In the genomic region with DNA sequence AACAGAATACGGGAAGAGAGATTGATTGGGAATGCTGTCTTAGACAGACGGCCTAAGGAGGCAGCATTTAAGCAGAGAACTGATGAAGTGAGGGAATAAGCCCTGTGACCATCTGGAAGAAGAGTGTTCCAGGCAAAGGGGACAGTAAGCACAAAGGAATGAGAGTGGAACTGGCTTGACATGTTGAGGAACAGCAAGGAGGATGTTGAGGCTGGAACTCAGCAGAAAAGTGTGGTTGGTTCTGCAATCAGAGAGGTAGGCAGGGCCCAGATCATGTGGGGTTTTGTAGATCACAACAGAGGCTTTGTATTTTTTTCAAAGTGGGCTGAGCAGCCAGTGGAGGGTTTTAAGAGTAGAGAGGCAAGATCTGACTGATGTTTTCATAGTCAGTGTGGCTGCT, we compare ENCODE assay signal across 20 cellular contexts.
"Had no signal": no experiment of that assay in that cellular context is flagged by ENCODE, and none has a peak within 500 bp of the region (broad histone marks: within the 10 kb centered on the region; RNA-seq: fewer than 3 reads in every experiment).

No MANE protein-coding gene starts in this region.

- H3K4me1 Mint-ChIP-seq: activated CD8-positive, alpha-beta memory T cell treated with anti-CD3 and anti-CD28 coated beads, Interleukin-2, amount 10 ng/mL, durations not matched to agents 7 days and 5 days; neural crest cell had no signal

- H3K9me3 Mint-ChIP-seq: activated T-cell treated with anti-CD3 and anti-CD28 coated beads, Interleukin-2, amount 50 U/mL, for 4 hours; neural crest cell; stimulated activated naive CD8-positive, alpha-beta T cell treated with anti-CD3 and anti-CD28 coated beads, Interleukin-15, Interleukin-2, amounts not matched to agents 100 ng/mL and 50 ng/mL, for 24 hours had no signal

- H3K36me3 ChIP-seq: brain microvascular endothelial cell, heart right ventricle, pancreas had no signal

- ATAC-seq: activated CD4-positive, CD25-positive, alpha-beta regulatory T cell treated with anti-CD3 and anti-CD28 coated beads, Interleukin-2, amount 50 U/mL, for 24 hours; activated CD8-positive, alpha-beta memory T cell treated with anti-CD3 and anti-CD28 coated beads, Interleukin-2, amount 10 ng/mL, durations not matched to agents 7 days and 5 days; activated T-cell treated with anti-CD3 and anti-CD28 coated beads, Interleukin-2, amount 50 U/mL, for 4 hours; heart right ventricle; pancreas had no signal

- H3K27ac ChIP-seq: brain microvascular endothelial cell, heart right ventricle, pancreas, testis had no signal

- H3K27me3 ChIP-seq: brain microvascular endothelial cell, heart right ventricle, testis had no signal

- H3K4me1 ChIP-seq: pancreas, testis had no signal

- H3K27ac Mint-ChIP-seq: activated CD8-positive, alpha-beta memory T cell treated with anti-CD3 and anti-CD28 coated beads, Interleukin-2, amount 10 ng/mL, durations not matched to agents 7 days and 5 days; activated naive CD8-positive, alpha-beta T cell; stimulated activated naive CD8-positive, alpha-beta T cell treated with anti-CD3 and anti-CD28 coated beads, Interleukin-15, Interleukin-2, amounts not matched to agents 100 ng/mL and 50 ng/mL, for 24 hours had no signal

- H3K27me3 Mint-ChIP-seq: activated CD8-positive, alpha-beta memory T cell treated with anti-CD3 and anti-CD28 coated beads, Interleukin-2, amount 10 ng/mL, durations not matched to agents 7 days and 5 days; stimulated activated naive CD8-positive, alpha-beta T cell treated with anti-CD3 and anti-CD28 coated beads, Interleukin-15, Interleukin-2, amounts not matched to agents 100 ng/mL and 50 ng/mL, for 24 hours had no signal

- H3K4me3 ChIP-seq: heart right ventricle, pancreas, testis had no signal

- H3K9me3 ChIP-seq: heart right ventricle, pancreas, testis had no signal

- DNase-seq: activated CD4-positive, alpha-beta T cell treated with anti-CD3 and anti-CD28 coated beads, Interleukin-2, amount 50 U/mL, for 48 hours; activated CD8-positive, alpha-beta memory T cell treated with anti-CD3 and anti-CD28 coated beads, Interleukin-2, amount 10 ng/mL, durations not matched to agents 7 days and 5 days; activated gamma-delta T cell; activated T-cell treated with anti-CD3 and anti-CD28 coated beads, Interleukin-2, amount 50 U/mL, for 4 hours; amygdala; brain microvascular endothelial cell; cerebellar nuclear complex; dermis blood vessel endothelial cell; erythroblast; foreskin melanocyte; heart right ventricle; kidney; pancreas; stimulated activated CD4-positive, alpha-beta T cell treated with anti-CD3 and anti-CD28 coated beads, Interleukin-4, amount 100 ng/mL, for 1 hour; stimulated activated CD8-positive, alpha-beta memory T cell treated with anti-CD3 and anti-CD28 coated beads, Interleukin-4, amount 100 ng/mL, for 48 hours; testis had no signal

- H3K36me3 Mint-ChIP-seq: activated CD8-positive, alpha-beta memory T cell treated with anti-CD3 and anti-CD28 coated beads, Interleukin-2, amount 10 ng/mL, durations not matched to agents 7 days and 5 days; activated naive CD8-positive, alpha-beta T cell had no signal

- H3K4me3 Mint-ChIP-seq: activated CD8-positive, alpha-beta memory T cell treated with anti-CD3 and anti-CD28 coated beads, Interleukin-2, amount 10 ng/mL, durations not matched to agents 7 days and 5 days; activated naive CD8-positive, alpha-beta T cell; activated T-cell treated with anti-CD3 and anti-CD28 coated beads, Interleukin-2, amount 50 U/mL, for 4 hours; neural crest cell; stimulated activated naive CD8-positive, alpha-beta T cell treated with anti-CD3 and anti-CD28 coated beads, Interleukin-15, Interleukin-2, amounts not matched to agents 100 ng/mL and 50 ng/mL, for 24 hours had no signal
